ENCODE assay signal across 8 cellular contexts in genomic region chr3:114057011-114057347, GRCh38. TPM values are rescaled to one million over a fixed set of nuclear protein-coding genes. Genes with fewer than 3 reads are reported as not detected.
DNase-seq lines count a peak whose midpoint lies in the region; ATAC-seq and TF ChIP-seq lines count a peak whose summit lies in the region.

No MANE protein-coding gene starts in this region.

- H3K27me3 ChIP-seq in kidney epithelial cell (ENCODE audit: control insufficient read depth, insufficient read depth, low read length) (no peaks in the 10 kb centered on the region), thymus (ENCODE audit: control insufficient read depth, insufficient read depth) (no peaks in the 10 kb centered on the region)

- H3K4me3 Mint-ChIP-seq in activated CD8-positive, alpha-beta T cell treated with anti-CD3 and anti-CD28 coated beads for 36 hours: peak overlapping the region; percentile 87

- CTCF ChIA-PET in activated CD8-positive, alpha-beta T cell treated with anti-CD3 and anti-CD28 coated beads for 36 hours (lab: Charles Lee): interaction anchor here (2.3 kb wide), 1 partner anchor 321 kb away, joined by 6 read pairs; no protein-coding TSS in a partner anchor

- ATAC-seq in GM19023 (IDR thresholded peaks at IDR 0.05; ENCODE audit: unreplicated experiment) (peak; percentile 3), HG02981 (IDR thresholded peaks at IDR 0.05; ENCODE audit: unreplicated experiment) (peak; percentile 4)
- ATAC-seq in activated CD8-positive, alpha-beta T cell treated with anti-CD3 and anti-CD28 coated beads for 36 hours: peak; percentile 6

- peak overlapping the region; percentile 88 for H3K4me3 ChIP-seq in kidney epithelial cell (ENCODE audit: low read depth, low read length)
- peak overlapping the region; percentile 88 for H3K4me3 ChIP-seq in thymus (ENCODE audit: low read length)

- no peaks in the 10 kb centered on the region for H3K4me1 ChIP-seq in thymus (ENCODE audit: control insufficient read depth, insufficient read depth, low read length)

- H3K4me1 Mint-ChIP-seq in activated CD8-positive, alpha-beta T cell treated with anti-CD3 and anti-CD28 coated beads for 36 hours (ENCODE audit: low read depth): peaks cover 35% of the 10 kb centered on the region

- no peaks in the 10 kb centered on the region for H3K9me3 ChIP-seq in thymus (ENCODE audit: control insufficient read depth)

- DNase-seq in activated CD8-positive, alpha-beta T cell treated with anti-CD3 and anti-CD28 coated beads for 36 hours: no peak
- DNase-seq in kidney epithelial cell (ENCODE audit: low read depth) (no peak), NCI-H2081 treated with DMSO at 0.1 percent for 48 hours (lab: John Stamatoyannopoulos, UW) (no peak), NCI-H1048 (lab: John Stamatoyannopoulos, UW) (no peak), hippocampal formation (lab: John Stamatoyannopoulos, UW) (no peak)

- TF ChIP-seq CTCF in activated CD8-positive, alpha-beta T cell treated with anti-CD3 and anti-CD28 coated beads for 36 hours (IDR thresholded peaks at IDR 0.05): no peak
- no peak for TF ChIP-seq CTCF in kidney epithelial cell (IDR thresholded peaks at IDR 0.05; ENCODE audit: insufficient read depth, low read length, poor library complexity, severe bottlenecking)

- H3K36me3 ChIP-seq in kidney epithelial cell (ENCODE audit: control insufficient read depth, insufficient read depth, low read length): no peaks in the 10 kb centered on the region
- H3K36me3 ChIP-seq in thymus (ENCODE audit: control insufficient read depth, insufficient read depth): no peaks in the 10 kb centered on the region

- POLR2A ChIA-PET in activated CD8-positive, alpha-beta T cell treated with anti-CD3 and anti-CD28 coated beads for 36 hours (lab: Charles Lee): interaction anchor here (0.8 to 1.2 kb wide), 2 partner anchors 25 to 35 kb away, joined by 3 read pairs; no protein-coding TSS in a partner anchor

- intact Hi-C loops in activated CD8-positive, alpha-beta T cell treated with anti-CD3 and anti-CD28 coated beads for 36 hours (cut with micrococcal nuclease): loop anchor here (5.0 kb wide), 1 partner anchor 310 kb away; the partner anchor contains the start of genes ATP6V1A and NAA50

- H3K27ac Mint-ChIP-seq in activated CD8-positive, alpha-beta T cell treated with anti-CD3 and anti-CD28 coated beads for 36 hours: peak overlapping the region; percentile 95

- under 1% methylated on average over 8 of the region's 8 CpGs for WGBS in thymus

- H3K36me3 Mint-ChIP-seq in activated CD8-positive, alpha-beta T cell treated with anti-CD3 and anti-CD28 coated beads for 36 hours (ENCODE audit: low read depth): peaks cover 28% of the 10 kb centered on the region

- H3K9me3 Mint-ChIP-seq in activated CD8-positive, alpha-beta T cell treated with anti-CD3 and anti-CD28 coated beads for 36 hours: no peaks in the 10 kb centered on the region

- H3K27ac ChIP-seq in thymus (ENCODE audit: low read depth): peak overlapping the region; percentile 76

- H3K27me3 Mint-ChIP-seq in activated CD8-positive, alpha-beta T cell treated with anti-CD3 and anti-CD28 coated beads for 36 hours: no peaks in the 10 kb centered on the region

RNA-seq across cellular contexts. Expression of gene QTRT2, which starts 0.4 kb away (rescaled TPM):
- total RNA-seq in activated CD8-positive, alpha-beta T cell treated with anti-CD3 and anti-CD28 coated beads for 36 hours: 10 to 100 TPM; 31.6 to 36.8 TPM
- 23.4 and 30.1 TPM in 2 replicates for total RNA-seq in kidney epithelial cell
- polyA plus RNA-seq in thymus: 9.0 TPM

RNA-seq across cellular contexts. Expression of gene CCDC191, which starts 0.7 kb away (rescaled TPM):
- 1 to 10 TPM; 1.5 to 1.7 TPM for total RNA-seq in activated CD8-positive, alpha-beta T cell treated with anti-CD3 and anti-CD28 coated beads for 36 hours
- 2.0 and 3.4 TPM in 2 replicates for total RNA-seq in kidney epithelial cell
- 7.3 TPM for polyA plus RNA-seq in thymus
